8 cellular contexts compared by ENCODE assay signal in the genomic region with DNA sequence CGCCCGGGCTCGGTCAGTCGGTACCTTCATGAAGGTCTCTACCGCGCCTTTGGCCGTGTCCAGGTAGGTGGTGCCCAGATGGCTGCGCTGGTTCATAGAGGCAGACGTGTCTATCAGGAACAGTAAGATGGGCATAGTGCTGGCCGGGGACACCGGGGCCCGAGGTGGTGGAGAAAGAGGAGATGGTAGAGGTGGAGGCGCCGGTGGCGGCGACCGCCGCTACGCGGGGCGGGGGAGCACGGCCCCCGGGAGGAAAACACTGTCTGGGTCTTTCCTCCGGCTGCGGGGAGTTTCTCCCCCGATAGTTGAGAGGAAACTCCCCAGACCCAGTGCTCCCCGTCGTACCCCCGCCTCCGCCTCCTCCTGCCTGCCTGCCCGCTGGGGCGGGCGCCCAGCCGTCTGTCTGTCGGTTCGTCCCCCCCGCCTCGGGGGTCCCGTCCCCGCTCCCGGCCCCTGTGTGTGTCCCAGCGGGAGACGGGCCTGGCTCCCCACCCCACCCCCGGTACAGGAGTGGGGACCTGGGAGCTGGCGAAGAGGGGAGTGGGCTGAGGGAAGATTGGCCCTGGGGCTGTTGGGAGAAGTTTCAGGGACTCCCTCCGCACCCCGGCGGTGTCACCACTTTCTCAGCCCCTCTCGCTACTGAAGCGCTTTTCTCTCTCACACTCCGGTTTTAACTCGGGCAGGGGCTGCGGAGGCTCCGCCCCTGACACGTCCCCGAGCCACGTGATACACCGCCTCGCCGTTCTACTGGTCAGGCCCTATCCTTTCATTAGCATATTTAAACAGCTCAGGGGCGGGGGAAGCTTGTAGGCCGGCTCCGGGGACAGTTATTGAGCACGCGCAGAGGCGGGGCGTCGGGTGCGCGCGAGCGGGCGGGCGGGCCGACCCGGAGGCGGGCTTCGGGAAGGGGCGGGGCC. TPM values are rescaled to one million over a fixed set of nuclear protein-coding genes. Genes with fewer than 3 reads are reported as not detected.
DNase-seq lines count a peak whose midpoint lies in the region; ATAC-seq and TF ChIP-seq lines count a peak whose summit lies in the region.

Gene INTS6, minus strand, starts transcription at position 646 of the 917 bp plus-strand sequence. Its CDS starts 511 bp downstream, at position 135.

- POLR2A ChIA-PET in activated naive CD8-positive, alpha-beta T cell treated with anti-CD3 and anti-CD28 coated beads, Interleukin-2, amount 10 ng/mL, durations not matched to agents 7 days and 5 days (lab: Charles Lee) = interaction anchor here (0.6 to 4.5 kb wide), 54 partner anchors 8 to 1200 kb away, joined by 3 to 73 read pairs (median 5); partner anchors contain the start of genes DHRS12, SUGT1 and WDFY2

- H3K4me3 ChIP-seq in SU-DHL-6 (ENCODE audit: insufficient read depth, low read length, poor library complexity, severe bottlenecking) = peak within 1 kb of the TSS; percentile 84
- H3K4me3 ChIP-seq in thymus (ENCODE audit: low read length) = peak within 1 kb of the TSS; percentile 92

- H3K4me3 Mint-ChIP-seq in activated naive CD8-positive, alpha-beta T cell treated with anti-CD3 and anti-CD28 coated beads, Interleukin-2, amount 10 ng/mL, durations not matched to agents 7 days and 5 days = peak within 1 kb of the TSS; percentile 93
- H3K4me3 Mint-ChIP-seq in osteocyte (ENCODE audit: unreplicated experiment) = peak within 1 kb of the TSS; percentile 90

- intact Hi-C loops in head of caudate nucleus (cut with DNase I) = loop anchor here (1.0 to 10.0 kb wide), 3 partner anchors 132 to 350 kb away; partner anchors contain the start of genes DHRS12 and WDFY2

- under 1% methylated on average over 79 of the region's 79 CpGs for WGBS in thymus

- peak within 1 kb of the TSS; percentile 98 for H3K27ac Mint-ChIP-seq in activated naive CD8-positive, alpha-beta T cell treated with anti-CD3 and anti-CD28 coated beads, Interleukin-2, amount 10 ng/mL, durations not matched to agents 7 days and 5 days
- H3K27ac Mint-ChIP-seq in osteocyte (ENCODE audit: unreplicated experiment) = peak within 1 kb of the TSS; percentile 98

- H3K9me3 ChIP-seq in SU-DHL-6 (ENCODE audit: insufficient read depth, low read length) (0 out of 2 replicates have a peak, but pooled peaks cover 12% of the 10 kb centered on the region), thymus (ENCODE audit: control insufficient read depth) (peaks cover 1% of the 10 kb centered on the region)

- H3K27me3 ChIP-seq in SU-DHL-6 (ENCODE audit: low read length) (no peaks in the 10 kb centered on the region), thymus (ENCODE audit: control insufficient read depth, insufficient read depth) (no peaks in the 10 kb centered on the region)

- H3K27ac ChIP-seq in SU-DHL-6 (ENCODE audit: low read depth, low read length) = peak within 1 kb of the TSS; percentile 87
- peak within 1 kb of the TSS; percentile 99 for H3K27ac ChIP-seq in thymus (ENCODE audit: low read depth)

- peak within 1 kb of the TSS; percentile 93 for H3K9ac ChIP-seq in SU-DHL-6 (ENCODE audit: low read length)

- H4K20me1 ChIP-seq in SU-DHL-6 (ENCODE audit: low read depth, low read length) = no peaks in the 10 kb centered on the region

- no peak for TF ChIP-seq CTCF in SU-DHL-6 (IDR thresholded peaks at IDR 0.05; ENCODE audit: insufficient read depth, low read length, poor library complexity, severe bottlenecking)
- TF ChIP-seq CTCF in osteocyte (IDR thresholded peaks at IDR 0.05) = no peak

- H3K36me3 ChIP-seq in SU-DHL-6 (ENCODE audit: low read length) (peaks cover 51% of the 10 kb centered on the region), thymus (ENCODE audit: control insufficient read depth, insufficient read depth) (peaks cover 12% of the 10 kb centered on the region)

- H3K4me1 ChIP-seq in thymus (ENCODE audit: control insufficient read depth, insufficient read depth, low read length) = no peaks in the 10 kb centered on the region

- DNase-seq in NCI-H128 (lab: John Stamatoyannopoulos, UW; ENCODE audit: unreplicated experiment) (peak; percentile 97), head of caudate nucleus (peak; percentile 99 to 100 (median 100)), osteocyte (ENCODE audit: extremely low spot score, unreplicated experiment) (peak; percentile 100)
- DNase-seq in activated naive CD8-positive, alpha-beta T cell treated with anti-CD3 and anti-CD28 coated beads, Interleukin-2, amount 10 ng/mL, durations not matched to agents 7 days and 5 days = peak; percentile 97

- peaks cover 40% of the 10 kb centered on the region for H3K36me3 Mint-ChIP-seq in activated naive CD8-positive, alpha-beta T cell treated with anti-CD3 and anti-CD28 coated beads, Interleukin-2, amount 10 ng/mL, durations not matched to agents 7 days and 5 days
- peaks cover 20% of the 10 kb centered on the region for H3K36me3 Mint-ChIP-seq in osteocyte (ENCODE audit: unreplicated experiment)

- peak; percentile 67 for ATAC-seq in HG02678 (IDR thresholded peaks at IDR 0.05; ENCODE audit: unreplicated experiment)
- peak; percentile 83 for ATAC-seq in activated naive CD8-positive, alpha-beta T cell treated with anti-CD3 and anti-CD28 coated beads, Interleukin-2, amount 10 ng/mL, durations not matched to agents 7 days and 5 days (ENCODE audit: low read depth)

- peaks cover 33% of the 10 kb centered on the region; the same call in 1 of the 2 replicates for H3F3A ChIP-seq in SU-DHL-6 (ENCODE audit: insufficient read depth)

- peaks cover 32% of the 10 kb centered on the region for H3K4me1 Mint-ChIP-seq in activated naive CD8-positive, alpha-beta T cell treated with anti-CD3 and anti-CD28 coated beads, Interleukin-2, amount 10 ng/mL, durations not matched to agents 7 days and 5 days
- peaks cover 35% of the 10 kb centered on the region for H3K4me1 Mint-ChIP-seq in osteocyte (ENCODE audit: unreplicated experiment)

- H2AFZ ChIP-seq in SU-DHL-6 (ENCODE audit: low read depth, low read length, severe bottlenecking) = peak within 1 kb of the TSS; percentile 91

- peaks cover 2% of the 10 kb centered on the region for H3K9me3 Mint-ChIP-seq in activated naive CD8-positive, alpha-beta T cell treated with anti-CD3 and anti-CD28 coated beads, Interleukin-2, amount 10 ng/mL, durations not matched to agents 7 days and 5 days
- no peaks in the 10 kb centered on the region for H3K9me3 Mint-ChIP-seq in osteocyte (ENCODE audit: unreplicated experiment)

- H3K9me2 ChIP-seq in SU-DHL-6 (replicated peaks; ENCODE audit: insufficient read depth, low read length) = no peaks in the 10 kb centered on the region

- peak within 1 kb of the TSS; percentile 98 for H3K4me2 ChIP-seq in SU-DHL-6 (ENCODE audit: low read depth, low read length, poor library complexity, severe bottlenecking)

- H3K79me2 ChIP-seq in SU-DHL-6 (ENCODE audit: insufficient read depth, low read length) = peaks cover 7% of the 10 kb centered on the region; the same call in 1 of the 2 replicates

- no peaks in the 10 kb centered on the region for H3K27me3 Mint-ChIP-seq in activated naive CD8-positive, alpha-beta T cell treated with anti-CD3 and anti-CD28 coated beads, Interleukin-2, amount 10 ng/mL, durations not matched to agents 7 days and 5 days
- no peaks in the 10 kb centered on the region for H3K27me3 Mint-ChIP-seq in osteocyte (ENCODE audit: unreplicated experiment)

- TF ChIP-seq POLR2A in GM10847 (IDR thresholded peaks at IDR 0.05; ENCODE audit: extremely low read depth, insufficient read length) = peak; percentile 100

RNA-seq across cellular contexts. Expression of gene INTS6, which starts in this region (rescaled TPM):
- 10 to 100 TPM; 45.5 to 49.7 TPM for total RNA-seq in activated naive CD8-positive, alpha-beta T cell treated with anti-CD3 and anti-CD28 coated beads, Interleukin-2, amount 10 ng/mL, durations not matched to agents 7 days and 5 days
- 36.4 and 39.4 TPM in 2 replicates for total RNA-seq in osteocyte
- 22.7 TPM for polyA plus RNA-seq in thymus

Comparison
In these comparisons a context has a peak if more than half of its experiments do, and no peak if none do; other contexts are left out.
1. Peak in every context shown above with its lines: DNase-seq, ATAC-seq, H3K4me3 ChIP-seq and H3K27ac ChIP-seq.